ENCODE assay signal across 12 cellular contexts in genomic region chr18:35463050-35463449, GRCh38. TPM values are rescaled to one million over a fixed set of nuclear protein-coding genes. Genes with fewer than 3 reads are reported as not detected.
DNase-seq lines count a peak whose midpoint lies in the region; ATAC-seq and TF ChIP-seq lines count a peak whose summit lies in the region.
"Had no signal": no experiment of that assay in that cellular context is flagged by ENCODE, and none has a peak within 500 bp of the region (broad histone marks: within the 10 kb centered on the region; RNA-seq: fewer than 3 reads in every experiment).

No MANE protein-coding gene starts in this region.

- peaks cover 3% of the 10 kb centered on the region for H3K27me3 Mint-ChIP-seq in GM23338 (ENCODE audit: insufficient read depth, low read depth, poor library complexity)
- H3K27me3 Mint-ChIP-seq: effector memory CD8-positive, alpha-beta T cell had no signal

- H3K4me1 ChIP-seq in GM23338 (ENCODE audit: insufficient read depth) (peaks cover 15% of the 10 kb centered on the region), RWPE2 (ENCODE audit: insufficient read depth, poor library complexity, severe bottlenecking) (peaks cover 28% of the 10 kb centered on the region)

- H3K4me1 Mint-ChIP-seq in GM23338: peaks cover 22% of the 10 kb centered on the region

- H3K27me3 ChIP-seq in GM23338 (ENCODE audit: insufficient read depth) (no peaks in the 10 kb centered on the region), RWPE2 (ENCODE audit: insufficient read depth, poor library complexity, severe bottlenecking) (no peaks in the 10 kb centered on the region)

- H3K79me2 ChIP-seq in GM23338 (replicated peaks; ENCODE audit: insufficient read depth): no peaks in the 10 kb centered on the region

- no peak for TF ChIP-seq CTCF in GM23338 (conservative IDR thresholded peaks at IDR 0.05; ENCODE audit: low read depth in 2 of 2)
- TF ChIP-seq CTCF in RWPE2 (IDR thresholded peaks at IDR 0.05; ENCODE audit: poor library complexity, severe bottlenecking): no peak
- no peak for TF ChIP-seq CTCF in fibroblast of mammary gland (conservative IDR thresholded peaks at IDR 0.05; ENCODE audit: control insufficient read depth, insufficient read depth, low read depth, low read length)

- no peak overlapping the region for H3K4me2 ChIP-seq in GM23338

- H3K27ac ChIP-seq in GM23338 (ENCODE audit: low read depth) (no peak overlapping the region), RWPE2 (ENCODE audit: poor library complexity, severe bottlenecking) (peak overlapping the region; percentile 98)
- H3K27ac ChIP-seq: psoas muscle had no signal

- no peaks in the 10 kb centered on the region for H3F3A ChIP-seq in GM23338 (replicated peaks; ENCODE audit: low read depth)

- peaks cover 3% of the 10 kb centered on the region; the same call in 2 of the 3 replicates for H3K36me3 Mint-ChIP-seq in GM23338 (ENCODE audit: low read depth)

- no peaks in the 10 kb centered on the region for H3K9me3 Mint-ChIP-seq in GM23338
- H3K9me3 Mint-ChIP-seq: effector memory CD8-positive, alpha-beta T cell had no signal

- no peaks in the 10 kb centered on the region for H3K36me3 ChIP-seq in GM23338 (ENCODE audit: insufficient read depth)
- H3K36me3 ChIP-seq in RWPE2 (ENCODE audit: low read depth): 0 out of 2 replicates have a peak, but pooled peaks cover 5% of the 10 kb centered on the region

- no peak for DNase-seq in GM23338 (ENCODE audit: low spot score)
- DNase-seq in RWPE2 (ENCODE audit: low spot score): no peak
- peak; percentile 21 for DNase-seq in fibroblast of mammary gland (ENCODE audit: low read depth)
- DNase-seq in sciatic nerve (ENCODE audit: low spot score): no peak
- DNase-seq in central memory CD4-positive, alpha-beta T cell: no peak
- DNase-seq in COLO829 (ENCODE audit: low spot score): no peak
- DNase-seq: amygdala; effector memory CD8-positive, alpha-beta T cell; HCEC 1CT; OCI-M1; psoas muscle had no signal

- no peak overlapping the region for H2AFZ ChIP-seq in GM23338

- no peaks in the 10 kb centered on the region for H3K9me3 ChIP-seq in RWPE2 (ENCODE audit: severe bottlenecking)
- H3K9me3 ChIP-seq: psoas muscle had no signal

- H4K20me1 ChIP-seq in GM23338 (replicated peaks; ENCODE audit: insufficient read depth): no peaks in the 10 kb centered on the region

- peaks cover 6% of the 10 kb centered on the region; the same call in 1 of the 2 replicates for H3K9me2 ChIP-seq in GM23338 (ENCODE audit: insufficient read depth)

- H3K4me3 ChIP-seq in GM23338: no peak overlapping the region
- no peak overlapping the region for H3K4me3 ChIP-seq in RWPE2 (ENCODE audit: severe bottlenecking)
- no peak overlapping the region for H3K4me3 ChIP-seq in fibroblast of mammary gland (ENCODE audit: control insufficient read depth, low read depth, low read length)
- H3K4me3 ChIP-seq: psoas muscle had no signal

- H3K27ac Mint-ChIP-seq in GM23338: 0 out of 2 replicates have a peak overlapping the region, but pooled peaks have one; percentile 61

- ATAC-seq in GM23338 (no peak), RWPE2 (ENCODE audit: low read depth) (no peak), sciatic nerve (peak; percentile 40), HG03457 (IDR thresholded peaks at IDR 0.05; ENCODE audit: unreplicated experiment) (no peak)
- ATAC-seq: effector memory CD8-positive, alpha-beta T cell had no signal

- no peak overlapping the region for H3K4me3 Mint-ChIP-seq in GM23338
- H3K4me3 Mint-ChIP-seq: effector memory CD8-positive, alpha-beta T cell had no signal

- intact Hi-C loops in sciatic nerve (cut with DNase I): no loop called here

TF ChIP-seq in GM23338, 12 proteins besides CTCF, POLR2A, EP300 and RAD21 (continues in another document):
- TF ChIP-seq ZNF331 (CRISPR knock-in tag; IDR thresholded peaks at IDR 0.05; ENCODE audit: low read depth) (no peak), JUNB (IDR thresholded peaks at IDR 0.05; ENCODE audit: unreplicated experiment) (no peak), REST (IDR thresholded peaks at IDR 0.05; ENCODE audit: unreplicated experiment) (no peak), STAT1 (IDR thresholded peaks at IDR 0.05; ENCODE audit: unreplicated experiment) (no peak), EZH2 (IDR thresholded peaks at IDR 0.05; ENCODE audit: low read depth, unreplicated experiment) (no peak), NANOG (IDR thresholded peaks at IDR 0.05; ENCODE audit: borderline replicate concordance) (no peak), EZH2phosphoT487 (IDR thresholded peaks at IDR 0.05; ENCODE audit: unreplicated experiment) (no peak), CREB1 (CRISPR knock-in tag; IDR thresholded peaks at IDR 0.05; ENCODE audit: low read depth) (no peak), POLR2AphosphoS5 (IDR thresholded peaks at IDR 0.05; ENCODE audit: low read depth) (no peak)
- TF ChIP-seq, protein P1, sequence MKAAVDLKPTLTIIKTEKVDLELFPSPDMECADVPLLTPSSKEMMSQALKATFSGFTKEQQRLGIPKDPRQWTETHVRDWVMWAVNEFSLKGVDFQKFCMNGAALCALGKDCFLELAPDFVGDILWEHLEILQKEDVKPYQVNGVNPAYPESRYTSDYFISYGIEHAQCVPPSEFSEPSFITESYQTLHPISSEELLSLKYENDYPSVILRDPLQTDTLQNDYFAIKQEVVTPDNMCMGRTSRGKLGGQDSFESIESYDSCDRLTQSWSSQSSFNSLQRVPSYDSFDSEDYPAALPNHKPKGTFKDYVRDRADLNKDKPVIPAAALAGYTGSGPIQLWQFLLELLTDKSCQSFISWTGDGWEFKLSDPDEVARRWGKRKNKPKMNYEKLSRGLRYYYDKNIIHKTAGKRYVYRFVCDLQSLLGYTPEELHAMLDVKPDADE (IDR thresholded peaks at IDR 0.05): no peak

RNA-seq across cellular contexts. Expression of gene INO80C, which starts 34.7 kb away (rescaled TPM):
- 16.3 and 22.6 TPM in 2 replicates for total RNA-seq in GM23338 (2014; rRNA removed; shearing (Covaris generic))
- 52.3 and 52.8 TPM in 2 replicates for polyA plus RNA-seq in GM23338 (2016; fragmentation: Nextera tagmentation; extraction: Ambion mirVana)
- 27.5 TPM for total RNA-seq in sciatic nerve
